Comparison of ENCODE assay signal across 11 cellular contexts in the genomic region with DNA sequence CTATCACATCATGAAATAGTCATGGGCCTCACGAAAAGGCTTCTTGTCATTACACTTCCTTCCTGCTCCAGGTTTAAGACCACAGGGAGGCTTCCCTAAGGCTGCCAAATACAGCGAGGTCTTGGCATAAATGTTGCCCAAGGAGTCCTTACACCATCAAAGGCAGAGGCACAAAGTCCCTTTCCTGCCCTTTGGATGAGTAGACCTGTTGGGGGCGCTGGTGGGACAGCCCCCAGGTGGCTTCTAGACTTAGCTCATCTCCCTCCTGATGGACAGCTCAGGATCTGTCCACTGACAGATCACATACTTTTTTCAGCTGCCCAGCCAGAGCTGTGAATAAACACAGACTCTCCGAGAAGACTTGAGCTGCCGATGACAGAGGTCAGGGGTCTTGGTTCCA. TPM values are rescaled to one million over a fixed set of nuclear protein-coding genes. Genes with fewer than 3 reads are reported as not detected.
DNase-seq lines count a peak whose midpoint lies in the region; ATAC-seq and TF ChIP-seq lines count a peak whose summit lies in the region.
"Had no signal": no experiment of that assay in that cellular context is flagged by ENCODE, and none has a peak within 500 bp of the region (broad histone marks: within the 10 kb centered on the region; RNA-seq: fewer than 3 reads in every experiment).

No MANE protein-coding gene starts in this region.

- no peak for ATAC-seq in activated CD4-positive, CD25-positive, alpha-beta regulatory T cell treated with anti-CD3 and anti-CD28 coated beads, Interleukin-2, amount 50 U/mL, for 24 hours
- no peak for ATAC-seq in Right ventricle myocardium superior (ENCODE audit: poor library complexity)
- ATAC-seq: CD8-positive, alpha-beta T cell had no signal

- H3K4me3 ChIP-seq in BJ (ENCODE audit: low read depth, low read length), result no peak overlapping the region
- no peak overlapping the region for H3K4me3 ChIP-seq in SJCRH30
- H3K4me3 ChIP-seq in kidney epithelial cell (ENCODE audit: low read depth, low read length), result no peak overlapping the region
- H3K4me3 ChIP-seq in CD8-positive, alpha-beta memory T cell (ENCODE audit: low read length), result no peak overlapping the region
- no peak overlapping the region for H3K4me3 ChIP-seq in vagina
- H3K4me3 ChIP-seq: skin epidermis had no signal

- H3K27ac Mint-ChIP-seq in CD8-positive, alpha-beta memory T cell, result peak overlapping the region in 1 of 8 donors; percentile 33
- H3K27ac Mint-ChIP-seq: CD8-positive, alpha-beta T cell had no signal

- no peak overlapping the region for H3K4me3 Mint-ChIP-seq in CD8-positive, alpha-beta memory T cell
- H3K4me3 Mint-ChIP-seq: CD8-positive, alpha-beta T cell had no signal

- POLR2A ChIA-PET in BJ (lab: Charles Lee), result no interaction called here
- POLR2A ChIA-PET in HEK293T (lab: Yijun Ruan, JAX), result interaction anchor here (2.0 kb wide), 1 partner anchor 15 kb away, joined by 11 read pairs; a partner anchor contains a TSS
- POLR2A ChIA-PET in CD8-positive, alpha-beta memory T cell (lab: Charles Lee), result no interaction called here

- TF ChIP-seq POLR2A in vagina (IDR thresholded peaks at IDR 0.05), result no peak

- no peaks in the 10 kb centered on the region for H3K27me3 ChIP-seq in BJ (ENCODE audit: control insufficient read depth, insufficient read depth, low read length)
- no peaks in the 10 kb centered on the region for H3K27me3 ChIP-seq in SJCRH30
- H3K27me3 ChIP-seq in kidney epithelial cell (ENCODE audit: control insufficient read depth, insufficient read depth, low read length), result no peaks in the 10 kb centered on the region
- no peaks in the 10 kb centered on the region for H3K27me3 ChIP-seq in CD8-positive, alpha-beta memory T cell (ENCODE audit: insufficient read depth, low read length, poor library complexity, severe bottlenecking)
- H3K27me3 ChIP-seq in vagina, result no peaks in the 10 kb centered on the region

- no peaks in the 10 kb centered on the region for H3K36me3 Mint-ChIP-seq in CD8-positive, alpha-beta memory T cell
- H3K36me3 Mint-ChIP-seq: CD8-positive, alpha-beta T cell had no signal

- CTCF ChIA-PET in BJ (lab: Yijun Ruan, JAX), result interaction anchor here (1.3 kb wide), 1 partner anchor 112 kb away, joined by 4 read pairs; no protein-coding TSS in a partner anchor
- CTCF ChIA-PET in HEK293T (lab: Yijun Ruan, JAX), result interaction anchor here (0.7 to 1.6 kb wide), 3 partner anchors 10 to 330 kb away, joined by 3 to 4 read pairs (median 4); no protein-coding TSS in a partner anchor
- CTCF ChIA-PET in CD8-positive, alpha-beta memory T cell (lab: Charles Lee), result no interaction called here

- peak overlapping the region; percentile 32 for H3K27ac ChIP-seq in SJCRH30
- H3K27ac ChIP-seq in CD8-positive, alpha-beta memory T cell (ENCODE audit: low read depth, low read length), result no peak overlapping the region
- H3K27ac ChIP-seq in vagina, result no peak overlapping the region
- H3K27ac ChIP-seq: skin epidermis had no signal

- H3K27me3 Mint-ChIP-seq in CD8-positive, alpha-beta memory T cell, result no peaks in the 10 kb centered on the region

- DNase-seq in BJ (ENCODE audit: low read depth), result no peak
- DNase-seq in HEK293T (ENCODE audit: extremely low spot score), result no peak
- no peak for DNase-seq in SJCRH30
- no peak for DNase-seq in kidney epithelial cell (ENCODE audit: low read depth)
- DNase-seq in CD8-positive, alpha-beta memory T cell, result no peak
- DNase-seq in vagina (ENCODE audit: extremely low spot score in 2 of 2), result no peak
- DNase-seq in Right ventricle myocardium superior, result no peak
- DNase-seq: CD8-positive, alpha-beta T cell; effector memory CD4-positive, alpha-beta T cell had no signal

- intact Hi-C loops in vagina (cut with DNase I), result no loop called here
- intact Hi-C loops in Right ventricle myocardium superior (cut with DNase I), result no loop called here

- H3K9me3 Mint-ChIP-seq in CD8-positive, alpha-beta memory T cell, result no peaks in the 10 kb centered on the region
- H3K9me3 Mint-ChIP-seq: CD8-positive, alpha-beta T cell had no signal

- H3K4me1 ChIP-seq in SJCRH30 (peaks cover 30% of the 10 kb centered on the region), vagina (no peaks in the 10 kb centered on the region)
- H3K4me1 ChIP-seq in CD8-positive, alpha-beta memory T cell (ENCODE audit: insufficient read depth, low read length), result no peaks in the 10 kb centered on the region

- no peaks in the 10 kb centered on the region for H3K36me3 ChIP-seq in BJ (ENCODE audit: control insufficient read depth, insufficient read depth, low read length)
- no peaks in the 10 kb centered on the region for H3K36me3 ChIP-seq in SJCRH30
- no peaks in the 10 kb centered on the region for H3K36me3 ChIP-seq in kidney epithelial cell (ENCODE audit: control insufficient read depth, insufficient read depth, low read length)
- H3K36me3 ChIP-seq in CD8-positive, alpha-beta memory T cell (ENCODE audit: insufficient read depth, low read length), result no peaks in the 10 kb centered on the region
- no peaks in the 10 kb centered on the region for H3K36me3 ChIP-seq in vagina

- no peaks in the 10 kb centered on the region for H3K4me1 Mint-ChIP-seq in CD8-positive, alpha-beta memory T cell

- H3K9me3 ChIP-seq in SJCRH30 (replicated peaks) (no peaks in the 10 kb centered on the region), vagina (no peaks in the 10 kb centered on the region)
- H3K9me3 ChIP-seq in CD8-positive, alpha-beta memory T cell (ENCODE audit: low read length), result no peaks in the 10 kb centered on the region

- 0 out of 2 replicates have a peak, but pooled peaks have one; percentile 7 for TF ChIP-seq CTCF in BJ (IDR thresholded peaks at IDR 0.05; ENCODE audit: insufficient read depth, low read depth, low read length)
- TF ChIP-seq CTCF in kidney epithelial cell (IDR thresholded peaks at IDR 0.05; ENCODE audit: insufficient read depth, low read length, poor library complexity, severe bottlenecking), result peak; percentile 37
- TF ChIP-seq CTCF in vagina (IDR thresholded peaks at IDR 0.05), result no peak

TF ChIP-seq in HEK293T, 16 proteins besides CTCF, POLR2A, EP300 and RAD21:
- TF ChIP-seq SUZ12 (IDR thresholded peaks at IDR 0.05) (no peak), HDGF (IDR thresholded peaks at IDR 0.05; ENCODE audit: borderline replicate concordance) (no peak), ELF4 (IDR thresholded peaks at IDR 0.05) (no peak), BHLHE40 (IDR thresholded peaks at IDR 0.05; ENCODE audit: borderline replicate concordance) (no peak), FOXA1 (IDR thresholded peaks at IDR 0.05) (no peak), TARDBP (IDR thresholded peaks at IDR 0.05) (no peak)
- TF ChIP-seq, protein P1, sequence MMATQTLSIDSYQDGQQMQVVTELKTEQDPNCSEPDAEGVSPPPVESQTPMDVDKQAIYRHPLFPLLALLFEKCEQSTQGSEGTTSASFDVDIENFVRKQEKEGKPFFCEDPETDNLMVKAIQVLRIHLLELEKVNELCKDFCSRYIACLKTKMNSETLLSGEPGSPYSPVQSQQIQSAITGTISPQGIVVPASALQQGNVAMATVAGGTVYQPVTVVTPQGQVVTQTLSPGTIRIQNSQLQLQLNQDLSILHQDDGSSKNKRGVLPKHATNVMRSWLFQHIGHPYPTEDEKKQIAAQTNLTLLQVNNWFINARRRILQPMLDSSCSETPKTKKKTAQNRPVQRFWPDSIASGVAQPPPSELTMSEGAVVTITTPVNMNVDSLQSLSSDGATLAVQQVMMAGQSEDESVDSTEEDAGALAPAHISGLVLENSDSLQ (IDR thresholded peaks at IDR 0.05), result peak; percentile 40; the same call in 1 of the 2 replicates

RNA-seq across cellular contexts. Expression of a gene that starts 15.5 kb away (rescaled TPM):
- polyA plus RNA-seq in BJ (2011; rRNA removed), result 1.1 and 2.0 TPM in 2 replicates
- 0.85 and 1.3 TPM in 2 replicates for polyA minus RNA-seq in BJ (2011; rRNA and poly(A)+ RNA removed)
- 10.1 and 12.8 TPM in 2 replicates for total RNA-seq in SJCRH30 (2014; rRNA removed; shearing (Covaris generic))
- 10.0 and 11.1 TPM in 2 replicates for total RNA-seq in kidney epithelial cell
- 1 to 10 TPM; 6.9 to 7.0 TPM for total RNA-seq in CD8-positive, alpha-beta memory T cell
- polyA plus RNA-seq in CD8-positive, alpha-beta memory T cell, result 3.9 TPM
- total RNA-seq in vagina, result 17.7 TPM
- total RNA-seq in Right ventricle myocardium superior, result 18.2 TPM

Comparison
In these comparisons a context has a peak if more than half of its experiments do, and no peak if none do; other contexts are left out.
1. CTCF ChIP-seq: peak in BJ (single experiment) and kidney epithelial cell (single experiment); none in vagina (0 of 3).